22 cellular contexts compared by ENCODE assay signal in the genomic region with DNA sequence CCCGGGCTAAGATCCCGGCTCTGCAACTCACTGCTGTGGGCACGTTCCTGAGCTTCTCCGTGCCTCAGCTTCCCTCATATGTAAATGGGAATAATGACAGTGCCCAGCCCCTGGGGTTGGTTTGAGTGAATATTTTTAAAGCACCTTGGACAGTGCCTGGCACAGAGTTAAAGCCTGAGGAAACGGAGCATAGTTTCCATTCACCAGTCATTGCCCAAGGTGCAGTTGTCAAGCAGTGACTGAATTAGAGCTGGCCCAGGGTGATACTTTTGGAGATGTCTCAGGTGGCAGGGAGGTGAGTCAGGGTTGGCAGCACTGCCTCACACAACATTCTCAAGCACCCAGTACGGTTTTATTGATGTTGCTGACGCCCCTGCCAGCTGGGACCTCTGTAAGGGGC. TPM values are rescaled to one million over a fixed set of nuclear protein-coding genes. Genes with fewer than 3 reads are reported as not detected.
A peak's percentile ranks its signal among the peaks of the same experiment; 100 is the strongest.
DNase-seq lines count a peak whose midpoint lies in the region; ATAC-seq, FAIRE-seq and TF ChIP-seq lines count a peak whose summit lies in the region.
"Had no signal": no experiment of that assay in that cellular context is flagged by ENCODE, and none has a peak within 500 bp of the region (broad histone marks: within the 10 kb centered on the region; RNA-seq: fewer than 3 reads in every experiment).

No MANE protein-coding gene starts in this region.

- H3K4me1 ChIP-seq in HEK293 (ENCODE audit: control insufficient read depth, insufficient read depth, low read length): peaks cover 5% of the 10 kb centered on the region; the same call in 1 of the 2 replicates

- H3K36me3 ChIP-seq in HEK293 (ENCODE audit: control insufficient read depth in 2 of 2, insufficient read depth in 1 of 2, low read length in 2 of 2): peaks cover 0 to 3% of the 10 kb centered on the region in 2 experiments; a peak in 1 of 3 replicates
- H3K36me3 ChIP-seq in bronchial epithelial cell (ENCODE audit: control insufficient read depth, insufficient read depth, low read length): no peaks in the 10 kb centered on the region
- H3K36me3 ChIP-seq: MG63 had no signal

- no peak for ATAC-seq in GM21529 (IDR thresholded peaks at IDR 0.05; ENCODE audit: unreplicated experiment)

- no peaks in the 10 kb centered on the region for H3K27me3 ChIP-seq in bronchial epithelial cell (ENCODE audit: control insufficient read depth, insufficient read depth, low read length)
- H3K27me3 ChIP-seq: MG63 had no signal

- intact Hi-C loops in posterior vena cava (cut with DNase I): no loop called here

- CTCF ChIA-PET in HEK293 (lab: Yijun Ruan, JAX): interaction anchor here (2.8 kb wide), 1 partner anchor 12 kb away, joined by 17 read pairs; no protein-coding TSS in a partner anchor

- POLR2A ChIA-PET in HEK293 (lab: Yijun Ruan, JAX): interaction anchor here (1.2 kb wide), 1 partner anchor 12 kb away, joined by 6 read pairs; a partner anchor contains a TSS

- peak; percentile 58 for FAIRE-seq in bronchial epithelial cell (lab: Jason Lieb, UNC)
- FAIRE-seq: H54 had no signal

- TF ChIP-seq CTCF in HEK293 (tag by site-specific recombination; IDR thresholded peaks at IDR 0.05): no peak
- TF ChIP-seq CTCF in bronchial epithelial cell (IDR thresholded peaks at IDR 0.05; ENCODE audit: insufficient read depth, low read length, severe bottlenecking): no peak

- H3K4me3 ChIP-seq in HEK293 (ENCODE audit: low read depth, low read length): no peak overlapping the region
- no peak overlapping the region for H3K4me3 ChIP-seq in bronchial epithelial cell (ENCODE audit: low read depth, low read length)
- H3K4me3 ChIP-seq: MG63 had no signal

- no peak overlapping the region for H3K27ac ChIP-seq in HEK293 (ENCODE audit: extremely low read depth, low read depth, low read length)
- H3K27ac ChIP-seq: C4-2B had no signal

- H3K9me3 ChIP-seq in HEK293 (ENCODE audit: control insufficient read depth, insufficient read depth, low read depth, low read length): no peaks in the 10 kb centered on the region
- H3K9me3 ChIP-seq: MG63 had no signal

- DNase-seq in activated effector memory CD4-positive, alpha-beta T cell treated with anti-CD3 and anti-CD28 coated beads, Interleukin-2, amount 50 U/mL, for 16 hours: peak; percentile 8
- no peak for DNase-seq in activated effector memory CD4-positive, alpha-beta T cell treated with Interleukin-2 at 50 U/mL for 16 hours
- DNase-seq in bronchial epithelial cell (ENCODE audit: low read depth): peak; percentile 7
- peak; percentile 35 for DNase-seq in posterior vena cava (ENCODE audit: low spot score)
- no peak for DNase-seq in NCI-H2029 treated with DMSO at 0.1 percent for 48 hours (lab: John Stamatoyannopoulos, UW)
- no peak for DNase-seq in EL
- DNase-seq: AML-193; CD8-positive, alpha-beta memory T cell; GF-D8; Kasumi-1; MG63; NCI-H1417 treated with DMSO at 0.1 percent for 48 hours; NCI-H187; NCI-H2107; NCI-H446 treated with DMSO at 0.1 percent for 48 hours; NCI-H526 treated with DMSO at 0.1 percent for 48 hours; OCI-M1; Right ventricle myocardium superior had no signal

TF ChIP-seq in HEK293, 187 proteins besides CTCF, POLR2A, EP300 and RAD21:
- TF ChIP-seq MZF1 (tag by site-specific recombination; IDR thresholded peaks at IDR 0.05; ENCODE audit: borderline replicate concordance): no peak
- TF ChIP-seq, protein P1, sequence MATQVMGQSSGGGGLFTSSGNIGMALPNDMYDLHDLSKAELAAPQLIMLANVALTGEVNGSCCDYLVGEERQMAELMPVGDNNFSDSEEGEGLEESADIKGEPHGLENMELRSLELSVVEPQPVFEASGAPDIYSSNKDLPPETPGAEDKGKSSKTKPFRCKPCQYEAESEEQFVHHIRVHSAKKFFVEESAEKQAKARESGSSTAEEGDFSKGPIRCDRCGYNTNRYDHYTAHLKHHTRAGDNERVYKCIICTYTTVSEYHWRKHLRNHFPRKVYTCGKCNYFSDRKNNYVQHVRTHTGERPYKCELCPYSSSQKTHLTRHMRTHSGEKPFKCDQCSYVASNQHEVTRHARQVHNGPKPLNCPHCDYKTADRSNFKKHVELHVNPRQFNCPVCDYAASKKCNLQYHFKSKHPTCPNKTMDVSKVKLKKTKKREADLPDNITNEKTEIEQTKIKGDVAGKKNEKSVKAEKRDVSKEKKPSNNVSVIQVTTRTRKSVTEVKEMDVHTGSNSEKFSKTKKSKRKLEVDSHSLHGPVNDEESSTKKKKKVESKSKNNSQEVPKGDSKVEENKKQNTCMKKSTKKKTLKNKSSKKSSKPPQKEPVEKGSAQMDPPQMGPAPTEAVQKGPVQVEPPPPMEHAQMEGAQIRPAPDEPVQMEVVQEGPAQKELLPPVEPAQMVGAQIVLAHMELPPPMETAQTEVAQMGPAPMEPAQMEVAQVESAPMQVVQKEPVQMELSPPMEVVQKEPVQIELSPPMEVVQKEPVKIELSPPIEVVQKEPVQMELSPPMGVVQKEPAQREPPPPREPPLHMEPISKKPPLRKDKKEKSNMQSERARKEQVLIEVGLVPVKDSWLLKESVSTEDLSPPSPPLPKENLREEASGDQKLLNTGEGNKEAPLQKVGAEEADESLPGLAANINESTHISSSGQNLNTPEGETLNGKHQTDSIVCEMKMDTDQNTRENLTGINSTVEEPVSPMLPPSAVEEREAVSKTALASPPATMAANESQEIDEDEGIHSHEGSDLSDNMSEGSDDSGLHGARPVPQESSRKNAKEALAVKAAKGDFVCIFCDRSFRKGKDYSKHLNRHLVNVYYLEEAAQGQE (tag by site-specific recombination; IDR thresholded peaks at IDR 0.05): peak; percentile 82

RNA-seq across cellular contexts. Expression of a gene that starts 12.2 kb away (rescaled TPM):
- total RNA-seq in bronchial epithelial cell (6.6 and 9.6 TPM in 2 replicates), posterior vena cava (1 to 10 TPM; 5.3 TPM)

Comparison
In these comparisons a context has a peak if more than half of its experiments do, and no peak if none do; other contexts are left out.
1. DNase-seq: peak in activated effector memory CD4-positive, alpha-beta T cell treated with anti-CD3 and anti-CD28 coated beads, Interleukin-2, amount 50 U/mL, for 16 hours (single experiment), bronchial epithelial cell (single experiment) and posterior vena cava (single experiment); none in activated effector memory CD4-positive, alpha-beta T cell treated with Interleukin-2 at 50 U/mL for 16 hours (single experiment), NCI-H2029 treated with DMSO at 0.1 percent for 48 hours (single experiment) and EL (single experiment).